In the genomic region with DNA sequence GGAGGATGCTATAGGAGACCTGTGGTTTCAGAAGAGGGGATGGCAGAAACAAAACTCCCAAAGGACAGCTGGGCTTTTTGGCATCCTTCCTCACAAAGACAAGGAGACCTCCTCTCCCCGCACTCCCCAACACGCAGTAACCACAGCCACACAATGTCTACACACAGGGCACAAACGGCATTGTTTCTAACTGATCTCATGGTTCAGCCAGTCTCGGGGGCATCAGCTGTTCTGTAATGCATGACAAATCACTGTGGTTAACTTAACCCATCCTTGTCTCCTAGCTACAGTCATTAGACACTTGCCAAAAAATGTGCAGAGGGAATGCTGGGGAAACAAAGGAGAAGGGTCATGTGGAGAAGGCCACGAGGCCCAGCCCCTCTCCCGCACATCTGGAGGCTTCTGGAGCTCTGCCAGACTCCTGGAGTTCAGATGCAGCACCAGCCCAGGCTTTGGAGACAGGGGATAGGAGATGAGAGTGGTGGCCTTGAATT, we compare ENCODE assay signal across 8 cellular contexts. TPM values are rescaled to one million over a fixed set of nuclear protein-coding genes. Genes with fewer than 3 reads are reported as not detected.
DNase-seq lines count a peak whose midpoint lies in the region; ATAC-seq, FAIRE-seq and TF ChIP-seq lines count a peak whose summit lies in the region.

No MANE protein-coding gene starts in this region.

- POLR2A ChIA-PET in OCI-LY7 (lab: Charles Lee) = no interaction called here
- POLR2A ChIA-PET in CD8-positive, alpha-beta T cell (lab: Charles Lee) = no interaction called here

- H3K79me2 ChIP-seq in OCI-LY7 (ENCODE audit: insufficient read depth, low read depth, low read length) (no peaks in the 10 kb centered on the region), fibroblast of lung (ENCODE audit: control insufficient read depth, insufficient read depth, low read length) (no peaks in the 10 kb centered on the region)

- peak overlapping the region; percentile 30 for H3K4me2 ChIP-seq in OCI-LY7 (ENCODE audit: low read length)
- H3K4me2 ChIP-seq in fibroblast of lung (ENCODE audit: extremely low read depth, insufficient read depth, low read length) = peak overlapping the region; percentile 67

- no peak for TF ChIP-seq CTCF in OCI-LY7 (conservative IDR thresholded peaks at IDR 0.05; ENCODE audit: low read length)
- TF ChIP-seq CTCF in fibroblast of lung (conservative IDR thresholded peaks at IDR 0.05 in 1 of 2, IDR thresholded peaks at IDR 0.05 in 1 of 2; ENCODE audit: low read depth in 1 of 2, low read length in 2 of 2) = no peak
- no peak for TF ChIP-seq CTCF in CD8-positive, alpha-beta T cell (IDR thresholded peaks at IDR 0.05)

- ATAC-seq in GM21515 (IDR thresholded peaks at IDR 0.05; ENCODE audit: unreplicated experiment) = no peak
- ATAC-seq in CD8-positive, alpha-beta T cell = no peak

- peaks cover 17% of the 10 kb centered on the region for H3K4me1 ChIP-seq in OCI-LY7 (ENCODE audit: insufficient read depth, low read length, poor library complexity, severe bottlenecking)
- H3K4me1 ChIP-seq in fibroblast of lung (ENCODE audit: control insufficient read depth, extremely low read depth, insufficient read depth, low read length) = peaks cover 26% of the 10 kb centered on the region
- no peaks in the 10 kb centered on the region for H3K4me1 ChIP-seq in CD8-positive, alpha-beta T cell (ENCODE audit: insufficient read depth, low read length)

- DNase-seq in GM12891 (ENCODE audit: insufficient read length, low spot score) (no peak), OCI-LY7 (ENCODE audit: low spot score) (peak; percentile 24), fibroblast of lung (ENCODE audit: low read depth in 2 of 2) (peak; percentile 96 to 100), retina (peak; percentile 39), NCI-H82 (lab: John Stamatoyannopoulos, UW) (no peak)
- no peak for DNase-seq in CD8-positive, alpha-beta T cell
- DNase-seq in stimulated activated CD4-positive, alpha-beta T cell treated with anti-CD3 and anti-CD28 coated beads, Interleukin-4, amount 100 ng/mL, for 4 hours = no peak

- peaks cover 8% of the 10 kb centered on the region for H3K9me3 Mint-ChIP-seq in CD8-positive, alpha-beta T cell

- no peaks in the 10 kb centered on the region for H3K36me3 Mint-ChIP-seq in CD8-positive, alpha-beta T cell

- no peak overlapping the region for H3K4me3 ChIP-seq in OCI-LY7 (ENCODE audit: low read depth, low read length, poor library complexity, severe bottlenecking)
- H3K4me3 ChIP-seq in fibroblast of lung (replicated peaks in 1 of 4; ENCODE audit: control extremely low read depth in 1 of 4, insufficient read depth in 1 of 4, low read depth in 3 of 4, low read length in 4 of 4) = no peak overlapping the region
- H3K4me3 ChIP-seq in CD8-positive, alpha-beta T cell (ENCODE audit: low read depth, low read length) = no peak overlapping the region

- H4K20me1 ChIP-seq in OCI-LY7 (ENCODE audit: insufficient read depth, low read length) (no peaks in the 10 kb centered on the region), fibroblast of lung (ENCODE audit: control insufficient read depth, extremely low read depth, insufficient read depth, low read length) (no peaks in the 10 kb centered on the region)

- H3K9me3 ChIP-seq in OCI-LY7 (ENCODE audit: low read length) = no peaks in the 10 kb centered on the region
- no peaks in the 10 kb centered on the region for H3K9me3 ChIP-seq in fibroblast of lung (ENCODE audit: control insufficient read depth, insufficient read depth, low read depth, low read length)
- no peaks in the 10 kb centered on the region for H3K9me3 ChIP-seq in CD8-positive, alpha-beta T cell (ENCODE audit: low read length)

- H3K27ac Mint-ChIP-seq in CD8-positive, alpha-beta T cell = no peak overlapping the region

- H3K27me3 Mint-ChIP-seq in CD8-positive, alpha-beta T cell (ENCODE audit: low read depth) = peaks cover 2% of the 10 kb centered on the region

- no peak for TF ChIP-seq POLR2A in GM12891 (IDR thresholded peaks at IDR 0.05; ENCODE audit: low read depth, low read length)

- no peaks in the 10 kb centered on the region for H3K27me3 ChIP-seq in fibroblast of lung (ENCODE audit: control insufficient read depth, insufficient read depth, low read length)
- H3K27me3 ChIP-seq in CD8-positive, alpha-beta T cell (ENCODE audit: insufficient read depth, low read length) = no peaks in the 10 kb centered on the region

- H2AFZ ChIP-seq in OCI-LY7 (ENCODE audit: low read length) = peak overlapping the region; percentile 62; the same call in 1 of the 2 replicates
- no peak overlapping the region for H2AFZ ChIP-seq in fibroblast of lung (ENCODE audit: low read length)

- H3K9me2 ChIP-seq in OCI-LY7 (ENCODE audit: insufficient read depth, low read length) = no peaks in the 10 kb centered on the region

- CTCF ChIA-PET in OCI-LY7 (lab: Charles Lee; ENCODE audit: unreplicated experiment) = no interaction called here
- CTCF ChIA-PET in CD8-positive, alpha-beta T cell (lab: Charles Lee) = interaction anchor here (0.8 to 2.0 kb wide), 2 partner anchors 106 to 443 kb away, joined by 3 to 5 read pairs; no protein-coding TSS in a partner anchor

- H3K4me3 Mint-ChIP-seq in CD8-positive, alpha-beta T cell = no peak overlapping the region

- FAIRE-seq in GM12891 (lab: Jason Lieb, UNC) = peak; percentile 16

- no peak overlapping the region for H3K27ac ChIP-seq in OCI-LY7 (ENCODE audit: low read depth, low read length, poor library complexity, severe bottlenecking)
- peak overlapping the region; percentile 90 for H3K27ac ChIP-seq in fibroblast of lung (ENCODE audit: insufficient read depth, low read length)
- no peak overlapping the region for H3K27ac ChIP-seq in CD8-positive, alpha-beta T cell (ENCODE audit: low read depth, low read length)

- H3K36me3 ChIP-seq in OCI-LY7 (ENCODE audit: insufficient read depth, low read length) (no peaks in the 10 kb centered on the region), fibroblast of lung (ENCODE audit: control insufficient read depth, insufficient read depth, low read length) (no peaks in the 10 kb centered on the region)
- H3K36me3 ChIP-seq in CD8-positive, alpha-beta T cell (ENCODE audit: insufficient read depth, low read length) = no peaks in the 10 kb centered on the region

- peak overlapping the region; percentile 21 for H3K9ac ChIP-seq in fibroblast of lung (ENCODE audit: insufficient read depth, low read length)

- H3K4me1 Mint-ChIP-seq in CD8-positive, alpha-beta T cell (ENCODE audit: low read depth) = no peaks in the 10 kb centered on the region

- intact Hi-C loops in OCI-LY7 (cut with micrococcal nuclease; ENCODE audit: unreplicated experiment) = no loop called here
- intact Hi-C loops in CD8-positive, alpha-beta T cell (cut with DNase I, micrococcal nuclease) = no loop called here

- BruUV-seq in OCI-LY7 (replicated peaks; lab: Mats Ljungman, UMichigan) = no TSS peak

TF ChIP-seq in GM12891, 5 proteins besides CTCF, POLR2A, EP300 and RAD21:
- TF ChIP-seq POU2F2 (IDR thresholded peaks at IDR 0.05; ENCODE audit: low read depth, low read length) (no peak), TAF1 (IDR thresholded peaks at IDR 0.05; ENCODE audit: low read depth, low read length) (no peak), SPI1 (IDR thresholded peaks at IDR 0.05; ENCODE audit: low read depth, low read length) (no peak), PAX5 (IDR thresholded peaks at IDR 0.05; ENCODE audit: insufficient read depth, low read length, severe bottlenecking) (no peak), POLR2AphosphoS5 (IDR thresholded peaks at IDR 0.05; ENCODE audit: low read depth, low read length) (no peak)
TF ChIP-seq in GM12891: peak in this region for 0.

RNA-seq across cellular contexts. Expression of a gene that starts 7.6 kb away (rescaled TPM):
- 0.06 TPM for polyA plus RNA-seq in GM12891 (2012; ENCODE audit: low read depth, missing spikeins)
- total RNA-seq in OCI-LY7 (2014; rRNA removed; shearing (Covaris generic)) = 0.03 and 0.10 TPM in 2 replicates
- total RNA-seq in OCI-LY7 (2022) = 0.11 TPM in 1 of 2 replicates, not detected in the other
- 1.8 and 4.1 TPM in 2 replicates for total RNA-seq in fibroblast of lung
- 3.1 and 6.2 TPM in 2 replicates for polyA plus RNA-seq in fibroblast of lung
- 3.6 and 8.1 TPM in 2 replicates for polyA plus RNA-seq in fibroblast of lung (2012)
- polyA minus RNA-seq in fibroblast of lung (ENCODE audit: low replicate concordance) = 8.8 and 12.0 TPM in 2 replicates
- total RNA-seq in CD8-positive, alpha-beta T cell = not detected

Comparison
In these comparisons a context has a peak if more than half of its experiments do, and no peak if none do; other contexts are left out.
1. DNase-seq: peak in OCI-LY7 (single experiment), fibroblast of lung (2 of 2) and retina (single experiment); none in GM12891 (single experiment), CD8-positive, alpha-beta T cell (0 of 7), NCI-H82 (single experiment) and stimulated activated CD4-positive, alpha-beta T cell treated with anti-CD3 and anti-CD28 coated beads, Interleukin-4, amount 100 ng/mL, for 4 hours (0 of 2).